Comparison of ENCODE assay signal across 9 cellular contexts in genomic region chr1:88701275-88701674, GRCh38. TPM values are rescaled to one million over a fixed set of nuclear protein-coding genes. Genes with fewer than 3 reads are reported as not detected.
DNase-seq lines count a peak whose midpoint lies in the region; ATAC-seq and TF ChIP-seq lines count a peak whose summit lies in the region.
"Had no signal": no experiment of that assay in that cellular context is flagged by ENCODE, and none has a peak within 500 bp of the region (broad histone marks: within the 10 kb centered on the region; RNA-seq: fewer than 3 reads in every experiment).

No MANE protein-coding gene starts in this region.

- H3K9me3 ChIP-seq in ovary = no peaks in the 10 kb centered on the region
- H3K9me3 ChIP-seq in breast epithelium = no peaks in the 10 kb centered on the region
- H3K9me3 ChIP-seq in ascending aorta = no peaks in the 10 kb centered on the region

- H3K36me3 ChIP-seq in ovary = no peaks in the 10 kb centered on the region
- H3K36me3 ChIP-seq in breast epithelium = no peaks in the 10 kb centered on the region
- no peaks in the 10 kb centered on the region for H3K36me3 ChIP-seq in ascending aorta

- H3K4me3 ChIP-seq in ovary = no peak overlapping the region
- no peak overlapping the region for H3K4me3 ChIP-seq in breast epithelium
- no peak overlapping the region for H3K4me3 ChIP-seq in ascending aorta

- TF ChIP-seq EP300 in ovary (IDR thresholded peaks at IDR 0.05) = no peak

- WGBS in ovary, 3 donors = 5 to 22% (median 10%) methylated on average over 2 of the region's 2 CpGs

- peaks cover 15% of the 10 kb centered on the region for H3K36me3 Mint-ChIP-seq in type B pancreatic cell

- H3K4me3 Mint-ChIP-seq in type B pancreatic cell = no peak overlapping the region

- H3K9me3 Mint-ChIP-seq in type B pancreatic cell = no peaks in the 10 kb centered on the region

- H3K27ac ChIP-seq in ovary = peak overlapping the region; percentile 28 to 53
- H3K27ac ChIP-seq in breast epithelium = peak overlapping the region in 1 of 2 donors; percentile 53
- H3K27ac ChIP-seq in ascending aorta = no peak overlapping the region

- H3K27ac Mint-ChIP-seq in type B pancreatic cell = no peak overlapping the region

- H3K4me1 ChIP-seq in ovary (ENCODE audit: insufficient read depth) (peaks cover 2% of the 10 kb centered on the region), breast epithelium (no peaks in the 10 kb centered on the region), ascending aorta (no peaks in the 10 kb centered on the region)

- H3K4me1 Mint-ChIP-seq in type B pancreatic cell (ENCODE audit: unreplicated experiment) = peaks cover 6% of the 10 kb centered on the region

- no peaks in the 10 kb centered on the region for H3K27me3 Mint-ChIP-seq in type B pancreatic cell

- no peak for TF ChIP-seq POLR2A in ovary (IDR thresholded peaks at IDR 0.05)
- TF ChIP-seq POLR2A in breast epithelium (IDR thresholded peaks at IDR 0.05) = no peak

- TF ChIP-seq CTCF in ovary (IDR thresholded peaks at IDR 0.05) (no peak), type B pancreatic cell (conservative IDR thresholded peaks at IDR 0.05) (no peak), breast epithelium (IDR thresholded peaks at IDR 0.05) (no peak), ascending aorta (IDR thresholded peaks at IDR 0.05) (no peak)

- intact Hi-C loops in ovary (cut with DNase I) (no loop called here), breast epithelium (cut with DNase I; ENCODE audit: low total_unique reads) (no loop called here), ascending aorta (cut with DNase I) (no loop called here)

- ATAC-seq in GM18870 (IDR thresholded peaks at IDR 0.05; ENCODE audit: unreplicated experiment) (peak; percentile 75), HG02885 (IDR thresholded peaks at IDR 0.05; ENCODE audit: poor library complexity, unreplicated experiment) (peak; percentile 88)

- peak; percentile 87 for DNase-seq in OCI-M1 (lab: John Stamatoyannopoulos, UW)
- no peak for DNase-seq in ovary
- no peak for DNase-seq in type B pancreatic cell (ENCODE audit: extremely low spot score, unreplicated experiment)
- no peak for DNase-seq in breast epithelium (ENCODE audit: low spot score in 2 of 2)
- DNase-seq in ascending aorta (ENCODE audit: low spot score in 2 of 2) = no peak
- no peak for DNase-seq in NCI-H2171 (lab: John Stamatoyannopoulos, UW)
- DNase-seq: activated naive CD4-positive, alpha-beta T cell had no signal

- H3K27me3 ChIP-seq in ovary (no peaks in the 10 kb centered on the region), breast epithelium (no peaks in the 10 kb centered on the region), ascending aorta (no peaks in the 10 kb centered on the region)

RNA-seq across cellular contexts. Expression of gene PKN2, which starts 17.2 kb away (rescaled TPM):
- 10 to 100 TPM; 36.5 to 58.9 (median 55.7) TPM for total RNA-seq in ovary
- 10 to 100 TPM; 17.8 to 24.8 TPM for polyA plus RNA-seq in ovary
- total RNA-seq in type B pancreatic cell (ENCODE audit: low replicate concordance) = 56.0 and 69.2 TPM in 2 replicates
- 10 to 100 TPM; 47.0 to 75.5 (median 60.3) TPM for total RNA-seq in breast epithelium
- total RNA-seq in ascending aorta = 7.3 TPM

Comparison
In these comparisons a context has a peak if more than half of its experiments do, and no peak if none do; other contexts are left out.
1. H3K27ac ChIP-seq: peak in ovary (2 of 2); none in ascending aorta (0 of 2).